Comparison of ENCODE assay signal across 8 cellular contexts in the genomic region with DNA sequence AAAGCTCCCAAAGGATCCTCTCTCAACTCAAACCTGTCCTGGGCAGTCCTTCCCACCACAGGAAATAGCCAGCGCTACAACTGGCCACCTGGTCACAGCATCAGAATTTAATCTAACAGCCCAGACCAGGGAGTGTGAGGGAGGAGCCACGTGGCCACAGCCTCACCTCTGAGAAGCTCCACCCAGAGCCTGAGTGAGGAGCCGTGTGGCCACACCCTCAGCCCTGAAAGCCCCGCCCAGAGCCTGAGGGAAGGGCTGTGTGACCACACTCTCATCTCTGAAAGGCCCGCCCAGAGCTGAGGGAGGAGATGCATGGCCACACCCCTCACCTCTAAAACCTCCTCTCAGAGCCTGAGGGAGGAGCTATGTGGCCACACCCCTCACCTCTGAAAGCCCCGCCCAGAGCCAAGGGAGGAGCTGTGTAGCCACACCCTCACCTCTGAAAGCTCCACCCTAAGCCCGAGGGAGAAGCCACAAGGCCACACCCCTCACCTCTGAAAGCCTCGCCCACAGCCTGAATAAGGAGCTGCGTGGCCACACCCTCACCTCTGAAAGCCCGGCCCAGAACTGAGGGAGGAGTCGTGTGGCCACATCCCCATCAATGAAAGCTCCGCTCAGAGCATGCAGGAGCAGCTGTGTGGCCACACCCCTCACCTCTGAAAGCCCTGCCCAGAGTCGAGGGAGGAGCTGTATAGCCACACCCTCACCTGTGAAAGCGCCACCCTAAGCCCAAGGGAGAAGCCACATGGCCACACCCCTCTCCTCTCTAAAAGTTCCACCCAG. TPM values are rescaled to one million over a fixed set of nuclear protein-coding genes. Genes with fewer than 3 reads are reported as not detected.
DNase-seq lines count a peak whose midpoint lies in the region; ATAC-seq, FAIRE-seq and TF ChIP-seq lines count a peak whose summit lies in the region.

No MANE protein-coding gene starts in this region.

- H3K9me2 ChIP-seq in GM23338 (ENCODE audit: insufficient read depth) = no peaks in the 10 kb centered on the region

- H3K79me2 ChIP-seq in GM23338 (replicated peaks; ENCODE audit: insufficient read depth) (no peaks in the 10 kb centered on the region), keratinocyte (ENCODE audit: control insufficient read depth, insufficient read depth, low read length) (no peaks in the 10 kb centered on the region)

- TF ChIP-seq CTCF in GM06990 (IDR thresholded peaks at IDR 0.05; ENCODE audit: insufficient read depth, low read length, poor library complexity, severe bottlenecking) = no peak
- no peak for TF ChIP-seq CTCF in GM23338 (conservative IDR thresholded peaks at IDR 0.05; ENCODE audit: low read depth in 2 of 2)
- no peak for TF ChIP-seq CTCF in keratinocyte (optimal IDR thresholded peaks at IDR 0.05 in 1 of 3, IDR thresholded peaks at IDR 0.05 in 1 of 3, conservative IDR thresholded peaks at IDR 0.05 in 1 of 3; ENCODE audit: extremely low read depth in 1 of 3, insufficient read depth in 2 of 3, low read length in 3 of 3)
- no peak for TF ChIP-seq CTCF in esophagus squamous epithelium (IDR thresholded peaks at IDR 0.05)

- ATAC-seq in GM23338 = peak; percentile 92
- ATAC-seq in activated naive CD4-positive, alpha-beta T cell treated with anti-CD3 and anti-CD28 coated beads, Interleukin-2, amount 50 U/mL, for 72 hours = peak; percentile 85 to 89

- H3K9me1 ChIP-seq in keratinocyte (ENCODE audit: control insufficient read depth, extremely low read depth, insufficient read depth, low read length) = no peaks in the 10 kb centered on the region

- no peaks in the 10 kb centered on the region for H3K36me3 Mint-ChIP-seq in GM23338 (ENCODE audit: low read depth)
- H3K36me3 Mint-ChIP-seq in activated naive CD4-positive, alpha-beta T cell treated with anti-CD3 and anti-CD28 coated beads, Interleukin-2, amount 50 U/mL, for 72 hours = no peaks in the 10 kb centered on the region

- H3K4me3 Mint-ChIP-seq in GM23338 = peak overlapping the region; percentile 55; the same call in 2 of the 3 replicates

- H3F3A ChIP-seq in GM23338 (replicated peaks; ENCODE audit: low read depth) = no peaks in the 10 kb centered on the region

- 0% methylated on average over 1 of the region's 14 CpGs; no CpG with 5 or more reads in 1 of the 2 donors for WGBS in esophagus squamous epithelium, 2 donors

- H3K9me3 ChIP-seq in SK-N-MC (ENCODE audit: low read depth, low read length) = no peaks in the 10 kb centered on the region
- H3K9me3 ChIP-seq in keratinocyte (ENCODE audit: control insufficient read depth, low read depth, low read length) = no peaks in the 10 kb centered on the region
- H3K9me3 ChIP-seq in esophagus squamous epithelium = no peaks in the 10 kb centered on the region

- no peaks in the 10 kb centered on the region for H3K36me3 ChIP-seq in GM06990 (ENCODE audit: control insufficient read depth, insufficient read depth, low read length)
- no peaks in the 10 kb centered on the region for H3K36me3 ChIP-seq in GM23338 (ENCODE audit: insufficient read depth)
- H3K36me3 ChIP-seq in SK-N-MC (ENCODE audit: insufficient read depth, low read length) = no peaks in the 10 kb centered on the region
- H3K36me3 ChIP-seq in keratinocyte (ENCODE audit: control insufficient read depth in 2 of 2, extremely low read depth in 1 of 2, insufficient read depth in 2 of 2, low read length in 2 of 2) = no peaks in the 10 kb centered on the region
- no peaks in the 10 kb centered on the region for H3K36me3 ChIP-seq in esophagus squamous epithelium

- H3K4me2 ChIP-seq in GM23338 (no peak overlapping the region), keratinocyte (ENCODE audit: control insufficient read depth, extremely low read depth, insufficient read depth, low read depth, low read length) (no peak overlapping the region)

- H3K9ac ChIP-seq in SK-N-MC (ENCODE audit: insufficient read length) = no peak overlapping the region
- no peak overlapping the region for H3K9ac ChIP-seq in keratinocyte (ENCODE audit: control insufficient read depth, extremely low read depth, insufficient read depth, low read length)

- H2AFZ ChIP-seq in GM23338 (no peak overlapping the region), keratinocyte (ENCODE audit: control insufficient read depth, low read length) (no peak overlapping the region)

- peak; percentile 86 for DNase-seq in GM06990 (ENCODE audit: extremely low read depth, insufficient read length)
- DNase-seq in GM23338 (ENCODE audit: low spot score) = peak; percentile 99
- DNase-seq in Kasumi-1 (lab: John Stamatoyannopoulos, UW) = peak; percentile 43 to 47
- peak; percentile 8 for DNase-seq in SK-N-MC (ENCODE audit: low read depth, low spot score)
- DNase-seq in activated naive CD4-positive, alpha-beta T cell treated with anti-CD3 and anti-CD28 coated beads, Interleukin-2, amount 50 U/mL, for 72 hours (ENCODE audit: low spot score in 2 of 2) = peak; percentile 71 to 79
- peak; percentile 96 for DNase-seq in keratinocyte (ENCODE audit: low read depth, low spot score)
- peak; percentile 87 for DNase-seq in stimulated activated CD8-positive, alpha-beta memory T cell treated with anti-CD3 and anti-CD28 coated beads, Interleukin-4, amount 100 ng/mL, for 48 hours
- no peak for DNase-seq in esophagus squamous epithelium (lab: John Stamatoyannopoulos, UW)

- intact Hi-C loops in esophagus squamous epithelium (cut with DNase I) = no loop called here

- H3K27ac ChIP-seq in GM23338 (ENCODE audit: low read depth) (no peak overlapping the region), SK-N-MC (no peak overlapping the region), keratinocyte (ENCODE audit: control insufficient read depth, insufficient read depth, low read length) (no peak overlapping the region), esophagus squamous epithelium (peak overlapping the region in 1 of 4 donors; percentile 9)

- no peak overlapping the region for H3K4me3 ChIP-seq in GM06990 (replicated peaks; ENCODE audit: low read depth, low read length)
- H3K4me3 ChIP-seq in GM23338 = no peak overlapping the region
- no peak overlapping the region for H3K4me3 ChIP-seq in SK-N-MC
- no peak overlapping the region for H3K4me3 ChIP-seq in keratinocyte (ENCODE audit: control insufficient read depth in 2 of 3, extremely low read depth in 1 of 3, insufficient read depth in 2 of 3, low read depth in 1 of 3, low read length in 3 of 3)
- no peak overlapping the region for H3K4me3 ChIP-seq in esophagus squamous epithelium

- no peaks in the 10 kb centered on the region; the same call in 1 of the 2 replicates for H3K4me1 ChIP-seq in GM23338 (ENCODE audit: insufficient read depth)
- H3K4me1 ChIP-seq in keratinocyte (ENCODE audit: control insufficient read depth, extremely low read depth, insufficient read depth, low read length) = peaks cover 5% of the 10 kb centered on the region
- peaks cover 0 to 6% (median 0%) of the 10 kb centered on the region in 3 donors for H3K4me1 ChIP-seq in esophagus squamous epithelium

- dilution Hi-C loops in keratinocyte (cut with MboI; ENCODE audit: extremely low pct_ligation_motif_present, low sequenced_read_pairs) = no loop called here

- no peaks in the 10 kb centered on the region for H4K20me1 ChIP-seq in GM23338 (replicated peaks; ENCODE audit: insufficient read depth)
- H4K20me1 ChIP-seq in keratinocyte (ENCODE audit: control insufficient read depth, extremely low read depth, insufficient read depth, low read length) = no peaks in the 10 kb centered on the region

- FAIRE-seq in keratinocyte (lab: Jason Lieb, UNC) = peak; percentile 83

- TF ChIP-seq POLR2A in esophagus squamous epithelium (IDR thresholded peaks at IDR 0.05) = no peak

- peak overlapping the region; percentile 81; the same call in 1 of the 2 replicates for H3K27ac Mint-ChIP-seq in GM23338
- H3K27ac Mint-ChIP-seq in activated naive CD4-positive, alpha-beta T cell treated with anti-CD3 and anti-CD28 coated beads, Interleukin-2, amount 50 U/mL, for 72 hours = peak overlapping the region in 1 of 2 donors; percentile 55

- peaks cover 4% of the 10 kb centered on the region for H3K27me3 Mint-ChIP-seq in GM23338 (ENCODE audit: insufficient read depth, low read depth, poor library complexity)

- H3K4me1 Mint-ChIP-seq in GM23338 = peaks cover 7% of the 10 kb centered on the region

- no peaks in the 10 kb centered on the region; the same call in 1 of the 2 replicates for H3K27me3 ChIP-seq in GM06990 (replicated peaks; ENCODE audit: control insufficient read depth, insufficient read depth, low read length)
- H3K27me3 ChIP-seq in GM23338 (ENCODE audit: insufficient read depth) = no peaks in the 10 kb centered on the region
- H3K27me3 ChIP-seq in keratinocyte (ENCODE audit: control insufficient read depth, extremely low read depth, insufficient read depth, low read length) = no peaks in the 10 kb centered on the region
- H3K27me3 ChIP-seq in esophagus squamous epithelium = peaks cover 0 to 5% (median 0%) of the 10 kb centered on the region in 4 donors

- no peaks in the 10 kb centered on the region for H3K9me3 Mint-ChIP-seq in GM23338
- peaks cover 4% of the 10 kb centered on the region in 2 donors for H3K9me3 Mint-ChIP-seq in activated naive CD4-positive, alpha-beta T cell treated with anti-CD3 and anti-CD28 coated beads, Interleukin-2, amount 50 U/mL, for 72 hours

RNA-seq across cellular contexts. Expression of a gene that starts 28.6 kb away (rescaled TPM):
- not detected in 2 replicates for total RNA-seq in GM23338 (2014; rRNA removed; shearing (Covaris generic))
- not detected in 2 replicates for polyA plus RNA-seq in GM23338 (2016; fragmentation: Nextera tagmentation; extraction: Ambion mirVana)
- total RNA-seq in activated naive CD4-positive, alpha-beta T cell treated with anti-CD3 and anti-CD28 coated beads, Interleukin-2, amount 50 U/mL, for 72 hours = not detected
- not detected in 3 replicates for polyA plus RNA-seq in keratinocyte
- polyA plus RNA-seq in keratinocyte (2011; ENCODE audit: low read depth) = not detected
- not detected in 2 replicates for polyA plus RNA-seq in keratinocyte (2011; cell fraction: cytosol; rRNA removed)
- polyA plus RNA-seq in keratinocyte (2011; cell fraction: nucleus; rRNA removed) = not detected in 2 replicates
- polyA plus RNA-seq in keratinocyte (2012; ENCODE audit: low replicate concordance) = not detected in 2 replicates
- not detected in 3 replicates for polyA minus RNA-seq in keratinocyte
- polyA minus RNA-seq in keratinocyte (2011; cell fraction: cytosol; rRNA and poly(A)+ RNA removed) = not detected
- not detected in 2 replicates for polyA minus RNA-seq in keratinocyte (2011; cell fraction: nucleus; rRNA and poly(A)+ RNA removed)
- not detected for total RNA-seq in esophagus squamous epithelium

RNA-seq across cellular contexts. Expression of a gene that starts 45.9 kb away (rescaled TPM):
- 1.4 and 1.6 TPM in 2 replicates for total RNA-seq in GM23338 (2014; rRNA removed; shearing (Covaris generic))
- polyA plus RNA-seq in GM23338 (2016; fragmentation: Nextera tagmentation; extraction: Ambion mirVana) (4.5 and 5.1 TPM in 2 replicates), keratinocyte (0.13 TPM in 1 of 3 replicates, not detected in the others)
- total RNA-seq in activated naive CD4-positive, alpha-beta T cell treated with anti-CD3 and anti-CD28 coated beads, Interleukin-2, amount 50 U/mL, for 72 hours = not detected
- not detected for polyA plus RNA-seq in keratinocyte (2011; ENCODE audit: low read depth)
- polyA plus RNA-seq in keratinocyte (2011; cell fraction: cytosol; rRNA removed) = not detected in 2 replicates
- polyA plus RNA-seq in keratinocyte (2011; cell fraction: nucleus; rRNA removed) = 0.05 TPM in 1 of 2 replicates, not detected in the other
- polyA plus RNA-seq in keratinocyte (2012; ENCODE audit: low replicate concordance) = not detected in 2 replicates
- polyA minus RNA-seq in keratinocyte = not detected in 3 replicates
- not detected for polyA minus RNA-seq in keratinocyte (2011; cell fraction: cytosol; rRNA and poly(A)+ RNA removed)
- polyA minus RNA-seq in keratinocyte (2011; cell fraction: nucleus; rRNA and poly(A)+ RNA removed) = not detected in 2 replicates
- total RNA-seq in esophagus squamous epithelium = not detected
